Comparison of ENCODE assay signal across 1 cellular context in the genomic region with DNA sequence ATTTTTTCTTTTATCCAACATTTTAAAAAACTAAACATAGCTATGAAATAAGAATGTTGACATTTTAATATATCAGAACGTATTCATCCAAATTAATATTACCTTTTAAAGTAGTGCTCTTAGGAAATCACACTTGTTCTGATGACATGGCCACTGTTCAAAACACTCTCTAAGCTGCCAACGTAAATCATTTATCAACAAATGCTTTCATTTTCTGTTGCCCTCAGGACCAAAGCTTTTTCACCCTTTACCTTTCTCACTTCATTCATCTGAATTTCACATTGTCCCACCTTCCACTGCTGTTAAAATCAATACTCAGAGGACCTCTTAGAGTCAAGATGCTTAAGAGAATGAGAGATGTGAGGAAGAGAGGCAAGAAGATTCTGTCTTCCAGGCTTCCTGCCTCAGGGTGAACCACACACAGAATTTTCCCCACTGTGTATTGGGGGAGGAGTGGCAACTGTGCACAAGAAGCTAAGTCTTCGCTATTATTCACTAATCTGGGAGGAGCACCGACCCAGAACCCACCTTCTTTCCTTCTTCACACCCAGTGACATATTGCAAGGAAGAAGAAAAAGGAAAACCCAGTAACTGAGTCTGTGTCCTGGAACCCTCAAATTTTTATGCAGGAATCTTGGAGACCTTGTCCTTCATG.
TF ChIP-seq lines count a peak whose summit lies in the region.

No MANE protein-coding gene starts in this region.

TF ChIP-seq in WTC11, 78 proteins besides CTCF, POLR2A, EP300 and RAD21 (continued from another document):
- no peak for TF ChIP-seq ZSCAN18 (CRISPR knock-in tag; IDR thresholded peaks at IDR 0.05)
- TF ChIP-seq ZMAT4 (CRISPR knock-in tag; IDR thresholded peaks at IDR 0.05), result no peak
- TF ChIP-seq FOXP1 (CRISPR knock-in tag; IDR thresholded peaks at IDR 0.05; ENCODE audit: borderline replicate concordance), result no peak
- no peak for TF ChIP-seq MXD4 (CRISPR knock-in tag; IDR thresholded peaks at IDR 0.05; ENCODE audit: borderline replicate concordance)
- TF ChIP-seq SMAD3 (CRISPR knock-in tag; IDR thresholded peaks at IDR 0.05; ENCODE audit: borderline replicate concordance), result no peak
- TF ChIP-seq, protein P1, sequence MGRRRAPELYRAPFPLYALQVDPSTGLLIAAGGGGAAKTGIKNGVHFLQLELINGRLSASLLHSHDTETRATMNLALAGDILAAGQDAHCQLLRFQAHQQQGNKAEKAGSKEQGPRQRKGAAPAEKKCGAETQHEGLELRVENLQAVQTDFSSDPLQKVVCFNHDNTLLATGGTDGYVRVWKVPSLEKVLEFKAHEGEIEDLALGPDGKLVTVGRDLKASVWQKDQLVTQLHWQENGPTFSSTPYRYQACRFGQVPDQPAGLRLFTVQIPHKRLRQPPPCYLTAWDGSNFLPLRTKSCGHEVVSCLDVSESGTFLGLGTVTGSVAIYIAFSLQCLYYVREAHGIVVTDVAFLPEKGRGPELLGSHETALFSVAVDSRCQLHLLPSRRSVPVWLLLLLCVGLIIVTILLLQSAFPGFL (CRISPR knock-in tag; IDR thresholded peaks at IDR 0.05; ENCODE audit: borderline replicate concordance), result no peak
- no peak for TF ChIP-seq SOX15 (CRISPR knock-in tag; IDR thresholded peaks at IDR 0.05)
- TF ChIP-seq ZNF219 (CRISPR knock-in tag; IDR thresholded peaks at IDR 0.05; ENCODE audit: borderline replicate concordance), result no peak
- no peak for TF ChIP-seq KAT7 (CRISPR knock-in tag; IDR thresholded peaks at IDR 0.05; ENCODE audit: borderline replicate concordance)
- TF ChIP-seq E2F5 (CRISPR knock-in tag; IDR thresholded peaks at IDR 0.05), result no peak
- no peak for TF ChIP-seq ATF6 (CRISPR knock-in tag; IDR thresholded peaks at IDR 0.05)
TF ChIP-seq in WTC11: peak in this region for 0.
